29 cellular contexts compared by ENCODE assay signal in the genomic region with DNA sequence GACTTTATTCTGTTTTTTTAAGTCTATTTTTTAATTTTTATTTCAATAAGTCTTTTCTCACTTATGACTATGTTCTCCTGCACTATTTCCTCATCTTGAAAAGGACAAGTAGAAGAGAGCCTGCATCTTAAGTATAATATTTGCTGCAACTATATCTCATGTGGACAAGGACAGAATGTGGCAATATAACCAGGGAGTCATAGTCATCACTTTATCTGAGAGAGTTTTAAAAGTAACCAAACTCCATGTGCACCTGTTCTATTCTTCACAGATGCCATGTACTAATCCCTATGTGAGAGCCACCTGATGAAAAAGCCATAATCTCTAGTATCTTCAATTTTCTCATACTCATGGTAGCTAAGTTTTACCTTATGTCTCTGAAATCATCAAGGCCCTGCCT.
DNase-seq lines count a peak whose midpoint lies in the region; ATAC-seq and TF ChIP-seq lines count a peak whose summit lies in the region.
"Had no signal": no experiment of that assay in that cellular context is flagged by ENCODE, and none has a peak within 500 bp of the region (broad histone marks: within the 10 kb centered on the region; RNA-seq: fewer than 3 reads in every experiment).

No MANE protein-coding gene starts in this region.

- ATAC-seq in psoas muscle (peak; percentile 85 to 91 (median 90)), gastrocnemius medialis (peak; percentile 95 to 96), HG02938 (IDR thresholded peaks at IDR 0.05; ENCODE audit: unreplicated experiment) (no peak)
- ATAC-seq in stimulated activated naive CD8-positive, alpha-beta T cell treated with anti-CD3 and anti-CD28 coated beads, Interleukin-15, Interleukin-2, amounts not matched to agents 100 U/mL and 50 U/mL, for 24 hours = no peak
- ATAC-seq: A549; CD8-positive, alpha-beta T cell had no signal

- in situ Hi-C loops in gastrocnemius medialis (cut with MboI; ENCODE audit: low sequenced_read_pairs in 4 of 4) = no loop called here

- H3K9me3 ChIP-seq in psoas muscle (no peaks in the 10 kb centered on the region), gastrocnemius medialis (no peaks in the 10 kb centered on the region)
- H3K9me3 ChIP-seq: A549; BE2C; BLaER1; BLaER1 treated with 17β-estradiol and CSF1 and Interleukin-3, amounts not matched to agents 10 nM and 100 nM; Caco-2 had no signal

- no peak for TF ChIP-seq POLR2A in gastrocnemius medialis (IDR thresholded peaks at IDR 0.05)

- DNase-seq in psoas muscle (no peak), gastrocnemius medialis (no peak)
- DNase-seq in stimulated activated naive CD8-positive, alpha-beta T cell treated with anti-CD3 and anti-CD28 coated beads, Interleukin-15, Interleukin-2, amounts not matched to agents 100 U/mL and 50 U/mL, for 24 hours = no peak
- DNase-seq: 8988T; ACHN; AML-193; BE2C; C1 segment of cervical spinal cord; Caco-2; Calu3; CD4-positive, alpha-beta memory T cell; CD4-positive, alpha-beta T cell; CD4-positive, CD25-positive, alpha-beta regulatory T cell; CD8-positive, alpha-beta memory T cell; CD8-positive, alpha-beta T cell; COR-L47; DMS 273 treated with DMSO at 0.1 percent for 48 hours; DMS153; DMS53; DMS79; DMS79 treated with DMSO at 0.1 percent for 48 hours; DND-41; EL had no signal

- H3K27me3 ChIP-seq in psoas muscle (ENCODE audit: insufficient read depth in 3 of 3, low read length in 2 of 3) (no peaks in the 10 kb centered on the region), gastrocnemius medialis (no peaks in the 10 kb centered on the region)
- H3K27me3 ChIP-seq: BE2C; BLaER1; BLaER1 treated with 17β-estradiol and CSF1 and Interleukin-3, amounts not matched to agents 10 nM and 100 nM had no signal

- intact Hi-C loops in psoas muscle (cut with DNase I) (loop anchor here in 1 of 2 donors (10.0 kb wide), 1 partner anchor 144 kb away; no protein-coding TSS in a partner anchor), gastrocnemius medialis (cut with DNase I; ENCODE audit: low total_unique reads) (loop anchor here (2.0 to 10.0 kb wide), 2 partner anchors 114 to 144 kb away; no protein-coding TSS in a partner anchor)

- H3K4me1 ChIP-seq in psoas muscle (peaks cover 55% of the 10 kb centered on the region), gastrocnemius medialis (peaks cover 43 to 62% of the 10 kb centered on the region in 2 donors)
- H3K4me1 ChIP-seq: A549; BE2C; BLaER1; BLaER1 treated with 17β-estradiol and CSF1 and Interleukin-3, amounts not matched to agents 10 nM and 100 nM; Caco-2 had no signal

- H3K4me3 ChIP-seq in psoas muscle (no peak overlapping the region), gastrocnemius medialis (no peak overlapping the region)
- H3K4me3 ChIP-seq: A549; BLaER1; BLaER1 treated with 17β-estradiol and CSF1 and Interleukin-3, amounts not matched to agents 10 nM and 100 nM had no signal

- no peaks in the 10 kb centered on the region for H3K36me3 ChIP-seq in psoas muscle (ENCODE audit: insufficient read depth in 1 of 2, low read depth in 1 of 2)
- no peaks in the 10 kb centered on the region for H3K36me3 ChIP-seq in gastrocnemius medialis
- H3K36me3 ChIP-seq: BE2C; BLaER1; BLaER1 treated with 17β-estradiol and CSF1 and Interleukin-3, amounts not matched to agents 10 nM and 100 nM had no signal

- TF ChIP-seq CTCF in psoas muscle (IDR thresholded peaks at IDR 0.05) (no peak), gastrocnemius medialis (IDR thresholded peaks at IDR 0.05 in 4 of 5, conservative IDR thresholded peaks at IDR 0.05 in 1 of 5) (no peak)

- H3K27ac ChIP-seq in psoas muscle (peak overlapping the region; percentile 65), gastrocnemius medialis (peak overlapping the region; percentile 59 to 80 (median 72))
- H3K27ac ChIP-seq: 22Rv1; A549; BLaER1; BLaER1 treated with 17β-estradiol and CSF1 and Interleukin-3, amounts not matched to agents 10 nM and 100 nM; C4-2B had no signal

Comparison
In these comparisons a context has a peak if more than half of its experiments do, and no peak if none do; other contexts are left out.
1. ATAC-seq: peak in psoas muscle (4 of 4) and gastrocnemius medialis (2 of 2); none in stimulated activated naive CD8-positive, alpha-beta T cell treated with anti-CD3 and anti-CD28 coated beads, Interleukin-15, Interleukin-2, amounts not matched to agents 100 U/mL and 50 U/mL, for 24 hours (single experiment) and HG02938 (single experiment).